Comparison of ENCODE assay signal across 1 cellular context in the genomic region with DNA sequence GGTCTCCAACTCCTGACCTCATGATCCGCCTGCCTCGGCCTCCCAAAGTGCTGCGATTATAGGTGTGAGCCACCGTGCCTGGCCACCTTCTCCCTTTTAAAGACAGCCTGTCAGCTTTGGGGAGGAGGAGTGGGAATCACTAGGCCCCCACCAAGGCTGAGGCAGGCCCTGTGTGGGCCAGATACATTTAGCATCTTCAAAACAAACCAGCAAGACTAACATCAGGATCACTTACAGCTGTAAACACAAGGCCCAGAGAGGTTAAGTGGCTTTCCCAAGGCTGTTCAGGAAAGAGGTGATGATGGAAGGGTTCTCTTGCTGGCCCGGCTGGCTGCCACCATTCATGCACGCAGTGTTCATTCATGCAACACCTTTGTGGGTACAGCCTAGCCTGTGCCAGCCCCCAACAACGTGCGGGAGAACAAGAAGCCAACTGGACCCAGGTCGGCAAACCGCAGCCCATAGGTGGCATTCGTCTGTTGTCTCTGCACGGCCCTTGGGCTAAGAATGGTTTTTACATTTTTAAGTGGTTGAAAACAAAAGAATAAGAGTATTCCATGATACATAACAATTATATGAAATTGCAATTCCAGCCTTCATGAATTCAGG.
TF ChIP-seq lines count a peak whose summit lies in the region.

No MANE protein-coding gene starts in this region.

TF ChIP-seq in SK-N-SH treated with all-trans-retinoic acid at 6 μM for 48 hours, 23 proteins besides CTCF, POLR2A, EP300 and RAD21 (continued from another document):
- TF ChIP-seq, protein P1, sequence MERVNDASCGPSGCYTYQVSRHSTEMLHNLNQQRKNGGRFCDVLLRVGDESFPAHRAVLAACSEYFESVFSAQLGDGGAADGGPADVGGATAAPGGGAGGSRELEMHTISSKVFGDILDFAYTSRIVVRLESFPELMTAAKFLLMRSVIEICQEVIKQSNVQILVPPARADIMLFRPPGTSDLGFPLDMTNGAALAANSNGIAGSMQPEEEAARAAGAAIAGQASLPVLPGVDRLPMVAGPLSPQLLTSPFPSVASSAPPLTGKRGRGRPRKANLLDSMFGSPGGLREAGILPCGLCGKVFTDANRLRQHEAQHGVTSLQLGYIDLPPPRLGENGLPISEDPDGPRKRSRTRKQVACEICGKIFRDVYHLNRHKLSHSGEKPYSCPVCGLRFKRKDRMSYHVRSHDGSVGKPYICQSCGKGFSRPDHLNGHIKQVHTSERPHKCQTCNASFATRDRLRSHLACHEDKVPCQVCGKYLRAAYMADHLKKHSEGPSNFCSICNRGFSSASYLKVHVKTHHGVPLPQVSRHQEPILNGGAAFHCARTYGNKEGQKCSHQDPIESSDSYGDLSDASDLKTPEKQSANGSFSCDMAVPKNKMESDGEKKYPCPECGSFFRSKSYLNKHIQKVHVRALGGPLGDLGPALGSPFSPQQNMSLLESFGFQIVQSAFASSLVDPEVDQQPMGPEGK (CRISPR knock-in tag; IDR thresholded peaks at IDR 0.05; ENCODE audit: borderline replicate concordance) = no peak
- no peak for TF ChIP-seq ZFP30 (CRISPR knock-in tag; IDR thresholded peaks at IDR 0.05)
- TF ChIP-seq, protein P2, sequence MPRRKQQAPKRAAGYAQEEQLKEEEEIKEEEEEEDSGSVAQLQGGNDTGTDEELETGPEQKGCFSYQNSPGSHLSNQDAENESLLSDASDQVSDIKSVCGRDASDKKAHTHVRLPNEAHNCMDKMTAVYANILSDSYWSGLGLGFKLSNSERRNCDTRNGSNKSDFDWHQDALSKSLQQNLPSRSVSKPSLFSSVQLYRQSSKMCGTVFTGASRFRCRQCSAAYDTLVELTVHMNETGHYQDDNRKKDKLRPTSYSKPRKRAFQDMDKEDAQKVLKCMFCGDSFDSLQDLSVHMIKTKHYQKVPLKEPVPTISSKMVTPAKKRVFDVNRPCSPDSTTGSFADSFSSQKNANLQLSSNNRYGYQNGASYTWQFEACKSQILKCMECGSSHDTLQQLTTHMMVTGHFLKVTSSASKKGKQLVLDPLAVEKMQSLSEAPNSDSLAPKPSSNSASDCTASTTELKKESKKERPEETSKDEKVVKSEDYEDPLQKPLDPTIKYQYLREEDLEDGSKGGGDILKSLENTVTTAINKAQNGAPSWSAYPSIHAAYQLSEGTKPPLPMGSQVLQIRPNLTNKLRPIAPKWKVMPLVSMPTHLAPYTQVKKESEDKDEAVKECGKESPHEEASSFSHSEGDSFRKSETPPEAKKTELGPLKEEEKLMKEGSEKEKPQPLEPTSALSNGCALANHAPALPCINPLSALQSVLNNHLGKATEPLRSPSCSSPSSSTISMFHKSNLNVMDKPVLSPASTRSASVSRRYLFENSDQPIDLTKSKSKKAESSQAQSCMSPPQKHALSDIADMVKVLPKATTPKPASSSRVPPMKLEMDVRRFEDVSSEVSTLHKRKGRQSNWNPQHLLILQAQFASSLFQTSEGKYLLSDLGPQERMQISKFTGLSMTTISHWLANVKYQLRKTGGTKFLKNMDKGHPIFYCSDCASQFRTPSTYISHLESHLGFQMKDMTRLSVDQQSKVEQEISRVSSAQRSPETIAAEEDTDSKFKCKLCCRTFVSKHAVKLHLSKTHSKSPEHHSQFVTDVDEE (CRISPR knock-in tag; IDR thresholded peaks at IDR 0.05) = no peak
- TF ChIP-seq TCF4 (CRISPR knock-in tag; IDR thresholded peaks at IDR 0.05; ENCODE audit: borderline replicate concordance) = no peak
- TF ChIP-seq CSDC2 (CRISPR knock-in tag; IDR thresholded peaks at IDR 0.05) = no peak
- no peak for TF ChIP-seq ZC3H10 (CRISPR knock-in tag; IDR thresholded peaks at IDR 0.05)
- TF ChIP-seq SNAI2 (CRISPR knock-in tag; IDR thresholded peaks at IDR 0.05) = no peak
- TF ChIP-seq GLIS3 (CRISPR knock-in tag; IDR thresholded peaks at IDR 0.05) = no peak
- TF ChIP-seq, protein P3, sequence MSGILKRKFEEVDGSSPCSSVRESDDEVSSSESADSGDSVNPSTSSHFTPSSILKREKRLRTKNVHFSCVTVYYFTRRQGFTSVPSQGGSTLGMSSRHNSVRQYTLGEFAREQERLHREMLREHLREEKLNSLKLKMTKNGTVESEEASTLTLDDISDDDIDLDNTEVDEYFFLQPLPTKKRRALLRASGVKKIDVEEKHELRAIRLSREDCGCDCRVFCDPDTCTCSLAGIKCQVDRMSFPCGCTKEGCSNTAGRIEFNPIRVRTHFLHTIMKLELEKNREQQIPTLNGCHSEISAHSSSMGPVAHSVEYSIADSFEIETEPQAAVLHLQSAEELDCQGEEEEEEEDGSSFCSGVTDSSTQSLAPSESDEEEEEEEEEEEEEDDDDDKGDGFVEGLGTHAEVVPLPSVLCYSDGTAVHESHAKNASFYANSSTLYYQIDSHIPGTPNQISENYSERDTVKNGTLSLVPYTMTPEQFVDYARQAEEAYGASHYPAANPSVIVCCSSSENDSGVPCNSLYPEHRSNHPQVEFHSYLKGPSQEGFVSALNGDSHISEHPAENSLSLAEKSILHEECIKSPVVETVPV (CRISPR knock-in tag; IDR thresholded peaks at IDR 0.05) = no peak
- TF ChIP-seq, protein P4, sequence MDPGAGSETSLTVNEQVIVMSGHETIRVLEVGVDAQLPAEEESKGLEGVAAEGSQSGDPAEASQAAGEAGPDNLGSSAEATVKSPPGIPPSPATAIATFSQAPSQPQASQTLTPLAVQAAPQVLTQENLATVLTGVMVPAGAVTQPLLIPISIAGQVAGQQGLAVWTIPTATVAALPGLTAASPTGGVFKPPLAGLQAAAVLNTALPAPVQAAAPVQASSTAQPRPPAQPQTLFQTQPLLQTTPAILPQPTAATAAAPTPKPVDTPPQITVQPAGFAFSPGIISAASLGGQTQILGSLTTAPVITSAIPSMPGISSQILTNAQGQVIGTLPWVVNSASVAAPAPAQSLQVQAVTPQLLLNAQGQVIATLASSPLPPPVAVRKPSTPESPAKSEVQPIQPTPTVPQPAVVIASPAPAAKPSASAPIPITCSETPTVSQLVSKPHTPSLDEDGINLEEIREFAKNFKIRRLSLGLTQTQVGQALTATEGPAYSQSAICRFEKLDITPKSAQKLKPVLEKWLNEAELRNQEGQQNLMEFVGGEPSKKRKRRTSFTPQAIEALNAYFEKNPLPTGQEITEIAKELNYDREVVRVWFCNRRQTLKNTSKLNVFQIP (CRISPR knock-in tag; IDR thresholded peaks at IDR 0.05; ENCODE audit: borderline replicate concordance, low read depth) = no peak
- no peak for TF ChIP-seq ESRRG (CRISPR knock-in tag; IDR thresholded peaks at IDR 0.05)
- no peak for TF ChIP-seq ZNF70 (CRISPR knock-in tag; IDR thresholded peaks at IDR 0.05)
TF ChIP-seq in SK-N-SH treated with all-trans-retinoic acid at 6 μM for 48 hours: peak in this region for 0.
